In genomic region chr3:197749315-197749600, GRCh38 we compare ENCODE assay signal across 7 cellular contexts. TPM values are rescaled to one million over a fixed set of nuclear protein-coding genes. Genes with fewer than 3 reads are reported as not detected.
DNase-seq lines count a peak whose midpoint lies in the region; ATAC-seq and TF ChIP-seq lines count a peak whose summit lies in the region.

No MANE protein-coding gene starts in this region.

- TF ChIP-seq EP300 in stomach (IDR thresholded peaks at IDR 0.05) = no peak

- H3K9me3 ChIP-seq in stomach = no peaks in the 10 kb centered on the region

- DNase-seq in GM06990 (ENCODE audit: extremely low read depth, insufficient read length) (no peak), T-helper 1 cell (peak; percentile 30 to 73 (median 62)), coronary artery (ENCODE audit: low spot score) (no peak), medulla oblongata (ENCODE audit: extremely low spot score) (peak; percentile 63), stomach (peak; percentile 39)

- H3K36me3 Mint-ChIP-seq in IgD-negative memory B cell = no peaks in the 10 kb centered on the region

- H3K27me3 ChIP-seq in GM06990 (replicated peaks; ENCODE audit: control insufficient read depth, insufficient read depth, low read length) = no peaks in the 10 kb centered on the region
- no peaks in the 10 kb centered on the region for H3K27me3 ChIP-seq in stomach

- H3K27me3 Mint-ChIP-seq in IgD-negative memory B cell = no peaks in the 10 kb centered on the region

- H3K4me1 ChIP-seq in stomach = peaks cover 19 to 60% (median 37%) of the 10 kb centered on the region in 4 donors

- peak overlapping the region; percentile 91 to 97 (median 94) for H3K4me3 Mint-ChIP-seq in IgD-negative memory B cell

- peak; percentile 24 for ATAC-seq in GM21717 (IDR thresholded peaks at IDR 0.05; ENCODE audit: unreplicated experiment)

- TF ChIP-seq CTCF in GM06990 (IDR thresholded peaks at IDR 0.05; ENCODE audit: insufficient read depth, low read length, poor library complexity, severe bottlenecking) (no peak), coronary artery (IDR thresholded peaks at IDR 0.05) (no peak), stomach (IDR thresholded peaks at IDR 0.05) (no peak)

- peak overlapping the region; percentile 91 to 95 (median 92) for H3K27ac Mint-ChIP-seq in IgD-negative memory B cell

- intact Hi-C loops in stomach (cut with DNase I; ENCODE audit: low total_unique reads) = no loop called here

- peak overlapping the region; percentile 89 for H3K4me3 ChIP-seq in GM06990 (replicated peaks; ENCODE audit: low read depth, low read length)
- peak overlapping the region; percentile 97 for H3K4me3 ChIP-seq in coronary artery
- peak overlapping the region; percentile 76 to 92 (median 88) for H3K4me3 ChIP-seq in stomach

- peaks cover 22 to 28% (median 27%) of the 10 kb centered on the region in 3 donors for H3K4me1 Mint-ChIP-seq in IgD-negative memory B cell

- H3K36me3 ChIP-seq in GM06990 (ENCODE audit: control insufficient read depth, insufficient read depth, low read length) (no peaks in the 10 kb centered on the region), stomach (no peaks in the 10 kb centered on the region)

- TF ChIP-seq POLR2A in stomach (IDR thresholded peaks at IDR 0.05) = no peak

- H3K27ac ChIP-seq in coronary artery (peak overlapping the region; percentile 92 to 99), stomach (peak overlapping the region; percentile 93 to 98 (median 97))

- no peaks in the 10 kb centered on the region for H3K9me3 Mint-ChIP-seq in IgD-negative memory B cell

- 0 to 1% (median 0%) methylated on average over 18 of the region's 18 CpGs for WGBS in stomach, 5 donors

RNA-seq across cellular contexts. Expression of gene FYTTD1, which starts 0.4 kb away (rescaled TPM):
- polyA plus RNA-seq in IgD-negative memory B cell (65.5 TPM), stomach (10 to 100 TPM in 2 of 3 donors, 1 to 10 TPM in 1; 9.4 to 21.1 (median 15.5) TPM)
- 10 to 100 TPM; 26.3 to 47.0 (median 38.5) TPM for total RNA-seq in stomach

RNA-seq across cellular contexts. Expression of gene RUBCN, which starts 12.6 kb away (rescaled TPM):
- polyA plus RNA-seq in IgD-negative memory B cell (46.5 TPM), stomach (1 to 10 TPM; 5.4 to 6.5 (median 6.1) TPM)
- total RNA-seq in stomach = 10 to 100 TPM; 15.2 to 96.8 (median 67.0) TPM

RNA-seq across cellular contexts. Expression of gene LRCH3, which starts 41.8 kb away (rescaled TPM):
- polyA plus RNA-seq in IgD-negative memory B cell (24.3 TPM), stomach (1 to 10 TPM; 5.9 to 6.7 (median 6.6) TPM)
- 100 to 1,000 TPM in 1 of 5 donors, 10 to 100 TPM in 4; 28.7 to 117 (median 47.3) TPM for total RNA-seq in stomach

Comparison
In these comparisons a context has a peak if more than half of its experiments do, and no peak if none do; other contexts are left out.
1. DNase-seq: peak in T-helper 1 cell (5 of 5), medulla oblongata (single experiment) and stomach (single experiment); none in GM06990 (single experiment) and coronary artery (single experiment).
2. Peak in every context shown above with its lines, with median percentiles within 50 percentile points of each other: H3K4me3 ChIP-seq.